In the genomic region with DNA sequence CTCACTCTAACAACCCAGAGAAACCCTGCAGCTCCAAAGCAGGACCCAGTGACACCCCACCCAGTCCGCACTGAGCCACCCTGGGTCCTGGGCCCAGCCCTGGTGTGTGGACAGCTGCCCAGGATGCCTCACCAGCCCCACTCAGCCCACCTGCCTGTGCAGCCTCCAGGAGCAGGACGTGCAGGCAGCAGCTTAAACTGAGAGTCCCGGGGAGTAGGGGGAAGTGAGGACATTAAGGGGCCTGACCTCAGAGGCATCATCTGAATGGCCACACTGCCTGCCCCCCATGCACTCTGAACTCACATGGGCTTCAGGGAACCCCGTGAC, we compare ENCODE assay signal across 13 cellular contexts.
DNase-seq lines count a peak whose midpoint lies in the region; TF ChIP-seq lines count a peak whose summit lies in the region.
"Had no signal": no experiment of that assay in that cellular context is flagged by ENCODE, and none has a peak within 500 bp of the region (broad histone marks: within the 10 kb centered on the region; RNA-seq: fewer than 3 reads in every experiment).

No MANE protein-coding gene starts in this region.

- H3K9me3 ChIP-seq in BLaER1 treated with 17β-estradiol and CSF1 and Interleukin-3, amounts not matched to agents 10 nM and 100 nM (replicated peaks in 1 of 11): no peaks in the 10 kb centered on the region
- no peaks in the 10 kb centered on the region for H3K9me3 ChIP-seq in HEK293 (ENCODE audit: control insufficient read depth, insufficient read depth, low read depth, low read length)
- H3K9me3 ChIP-seq: A549 had no signal

- DNase-seq in glutamatergic neuron: peak; percentile 20
- peak; percentile 1 for DNase-seq in stimulated activated CD8-positive, alpha-beta memory T cell treated with anti-CD3 and anti-CD28 coated beads, Interleukin-4, amount 100 ng/mL, for 48 hours
- DNase-seq in NCI-H2081 (lab: John Stamatoyannopoulos, UW): no peak
- DNase-seq in islet precursor cell: no peak
- no peak for DNase-seq in GM19238 (ENCODE audit: insufficient read length, low spot score)
- DNase-seq: CD4-positive, CD25-positive, alpha-beta regulatory T cell; DMS53; GF-D8; HCEC 1CT had no signal

- peaks cover 2% of the 10 kb centered on the region for H3K27me3 Mint-ChIP-seq in glutamatergic neuron (ENCODE audit: unreplicated experiment)
- H3K27me3 Mint-ChIP-seq: CD4-positive, CD25-positive, alpha-beta regulatory T cell had no signal

- no peaks in the 10 kb centered on the region for H3K36me3 ChIP-seq in BLaER1 treated with 17β-estradiol and CSF1 and Interleukin-3, amounts not matched to agents 10 nM and 100 nM
- no peaks in the 10 kb centered on the region for H3K36me3 ChIP-seq in HEK293 (ENCODE audit: control insufficient read depth in 2 of 2, insufficient read depth in 1 of 2, low read length in 2 of 2)

- H3K27ac ChIP-seq in BLaER1 treated with 17β-estradiol and CSF1 and Interleukin-3, amounts not matched to agents 10 nM and 100 nM: peak overlapping the region in 6 of 11 experiments; percentile 28 to 76 (median 68); a peak in 11 of 22 replicates
- H3K27ac ChIP-seq in HEK293 (ENCODE audit: extremely low read depth, low read depth, low read length): no peak overlapping the region
- H3K27ac ChIP-seq: A549 had no signal

- no peak overlapping the region for H3K27ac Mint-ChIP-seq in glutamatergic neuron (ENCODE audit: unreplicated experiment)
- H3K27ac Mint-ChIP-seq: CD4-positive, CD25-positive, alpha-beta regulatory T cell had no signal

- H3K27me3 ChIP-seq in BLaER1 treated with 17β-estradiol and CSF1 and Interleukin-3, amounts not matched to agents 10 nM and 100 nM: peaks cover 0 to 20% (median 0%) of the 10 kb centered on the region in 11 experiments; a peak in 4 of 22 replicates

- H3K4me2 ChIP-seq in BLaER1 treated with 17β-estradiol and CSF1 and Interleukin-3, amounts not matched to agents 10 nM and 100 nM: peak overlapping the region; percentile 62 to 97 (median 92)
- H3K4me2 ChIP-seq: A549 had no signal

- H3K4me3 ChIP-seq in BLaER1 treated with 17β-estradiol and CSF1 and Interleukin-3, amounts not matched to agents 10 nM and 100 nM: peak overlapping the region in 8 of 10 experiments; percentile 6 to 45 (median 29); a peak in 7 of 20 replicates
- no peak overlapping the region for H3K4me3 ChIP-seq in HEK293 (ENCODE audit: low read depth, low read length)
- H3K4me3 ChIP-seq: A549, K562 had no signal

- peaks cover 2% of the 10 kb centered on the region for H3K9me3 Mint-ChIP-seq in glutamatergic neuron (ENCODE audit: unreplicated experiment)

- H3K36me3 Mint-ChIP-seq in glutamatergic neuron (ENCODE audit: unreplicated experiment): no peaks in the 10 kb centered on the region
- H3K36me3 Mint-ChIP-seq: CD4-positive, CD25-positive, alpha-beta regulatory T cell had no signal

- peaks cover 5% of the 10 kb centered on the region for H3K4me1 Mint-ChIP-seq in glutamatergic neuron (ENCODE audit: low read depth, unreplicated experiment)
- H3K4me1 Mint-ChIP-seq: CD4-positive, CD25-positive, alpha-beta regulatory T cell had no signal

- peak overlapping the region in 8 of 11 experiments; percentile 4 to 70 (median 57); a peak in 13 of 22 replicates for H3K9ac ChIP-seq in BLaER1 treated with 17β-estradiol and CSF1 and Interleukin-3, amounts not matched to agents 10 nM and 100 nM

- POLR2A ChIA-PET in HEK293 (lab: Yijun Ruan, JAX): no interaction called here

- CTCF ChIA-PET in HEK293 (lab: Yijun Ruan, JAX): no interaction called here

- no peak overlapping the region for H3K4me3 Mint-ChIP-seq in glutamatergic neuron (ENCODE audit: unreplicated experiment)
- H3K4me3 Mint-ChIP-seq: CD4-positive, CD25-positive, alpha-beta regulatory T cell had no signal

- no peaks in the 10 kb centered on the region for H4K20me1 ChIP-seq in BLaER1 treated with 17β-estradiol and CSF1 and Interleukin-3, amounts not matched to agents 10 nM and 100 nM

- TF ChIP-seq CTCF in HEK293 (tag by site-specific recombination; IDR thresholded peaks at IDR 0.05) (no peak), glutamatergic neuron (IDR thresholded peaks at IDR 0.05; ENCODE audit: partially characterized antibody, unreplicated experiment) (no peak)

- peaks cover 28 to 75% (median 61%) of the 10 kb centered on the region in 10 experiments for H3K4me1 ChIP-seq in BLaER1 treated with 17β-estradiol and CSF1 and Interleukin-3, amounts not matched to agents 10 nM and 100 nM
- no peaks in the 10 kb centered on the region for H3K4me1 ChIP-seq in HEK293 (ENCODE audit: control insufficient read depth, insufficient read depth, low read length)
- H3K4me1 ChIP-seq: A549 had no signal

TF ChIP-seq in HEK293, 187 proteins besides CTCF, POLR2A, EP300 and RAD21:
- TF ChIP-seq ZIC2 (tag by site-specific recombination; IDR thresholded peaks at IDR 0.05) (peak; percentile 43), ZNF561 (tag by site-specific recombination; IDR thresholded peaks at IDR 0.05; ENCODE audit: borderline replicate concordance) (no peak), TRIM28 (IDR thresholded peaks at IDR 0.05; ENCODE audit: borderline replicate concordance, low read length) (no peak), SETDB1 (IDR thresholded peaks at IDR 0.05; ENCODE audit: insufficient read length, low read length) (no peak), ZNF670 (tag by site-specific recombination; IDR thresholded peaks at IDR 0.05; ENCODE audit: low read depth) (no peak), SALL2 (tag by site-specific recombination; IDR thresholded peaks at IDR 0.05; ENCODE audit: borderline replicate concordance) (no peak)
TF ChIP-seq in HEK293: peak in this region for 1.

Comparison
In these comparisons a context has a peak if more than half of its experiments do, and no peak if none do; other contexts are left out.
1. DNase-seq: peak in glutamatergic neuron (single experiment) and stimulated activated CD8-positive, alpha-beta memory T cell treated with anti-CD3 and anti-CD28 coated beads, Interleukin-4, amount 100 ng/mL, for 48 hours (single experiment); none in NCI-H2081 (0 of 2), islet precursor cell (single experiment) and GM19238 (single experiment).